22 cellular contexts compared by ENCODE assay signal in genomic region chr12:72286526-72286925, GRCh38. TPM values are rescaled to one million over a fixed set of nuclear protein-coding genes. Genes with fewer than 3 reads are reported as not detected.
DNase-seq lines count a peak whose midpoint lies in the region; ATAC-seq and TF ChIP-seq lines count a peak whose summit lies in the region.
"Had no signal": no experiment of that assay in that cellular context is flagged by ENCODE, and none has a peak within 500 bp of the region (broad histone marks: within the 10 kb centered on the region; RNA-seq: fewer than 3 reads in every experiment).

No MANE protein-coding gene starts in this region.

- H3K79me2 ChIP-seq in GM23248 (ENCODE audit: insufficient read depth), result no peaks in the 10 kb centered on the region

- no peaks in the 10 kb centered on the region for H3K36me3 ChIP-seq in GM23248 (ENCODE audit: low read depth)
- H3K36me3 ChIP-seq: BE2C; BLaER1 treated with 17β-estradiol and CSF1 and Interleukin-3, amounts not matched to agents 10 nM and 100 nM had no signal

- no TSS peak for BruUV-seq in Calu3 (replicated peaks; lab: Mats Ljungman, UMichigan)

- no peaks in the 10 kb centered on the region for H3K27me3 ChIP-seq in GM23248 (replicated peaks; ENCODE audit: insufficient read depth)
- H3K27me3 ChIP-seq: BE2C; BLaER1 treated with 17β-estradiol and CSF1 and Interleukin-3, amounts not matched to agents 10 nM and 100 nM had no signal

- in situ Hi-C loops in GM23248 (cut with MboI), result no loop called here

- no peaks in the 10 kb centered on the region for H3K9me3 ChIP-seq in GM23248 (ENCODE audit: low read depth)
- H3K9me3 ChIP-seq: BE2C; BLaER1 treated with 17β-estradiol and CSF1 and Interleukin-3, amounts not matched to agents 10 nM and 100 nM had no signal

- peaks cover 34% of the 10 kb centered on the region for H3K4me1 Mint-ChIP-seq in Calu3 (ENCODE audit: low read depth, unreplicated experiment)
- H3K4me1 Mint-ChIP-seq: CD14-positive monocyte; CD8-positive, alpha-beta memory T cell had no signal

- CTCF ChIA-PET in Calu3 (lab: Charles Lee), result interaction anchor here (0.6 to 1.1 kb wide), 4 partner anchors 10 to 1446 kb away, joined by 3 to 4 read pairs (median 3); no protein-coding TSS in a partner anchor

- H3K4me2 ChIP-seq in GM23248 (ENCODE audit: unreplicated experiment), result no peak overlapping the region
- H3K4me2 ChIP-seq: A549; BLaER1 treated with 17β-estradiol and CSF1 and Interleukin-3, amounts not matched to agents 10 nM and 100 nM had no signal

- no peak overlapping the region for H3K27ac ChIP-seq in GM23248
- H3K27ac ChIP-seq in caudate nucleus (ENCODE audit: low read depth, low read length), result no peak overlapping the region
- H3K27ac ChIP-seq: A549; BLaER1 treated with 17β-estradiol and CSF1 and Interleukin-3, amounts not matched to agents 10 nM and 100 nM had no signal

- intact Hi-C loops in Calu3 (cut with micrococcal nuclease; ENCODE audit: unreplicated experiment), result no loop called here

- H3K36me3 Mint-ChIP-seq in Calu3 (ENCODE audit: insufficient read depth, unreplicated experiment), result peaks cover 16% of the 10 kb centered on the region
- H3K36me3 Mint-ChIP-seq: CD14-positive monocyte; CD8-positive, alpha-beta memory T cell had no signal

- peak overlapping the region; percentile 77 for H3K27ac Mint-ChIP-seq in Calu3 (ENCODE audit: unreplicated experiment)
- H3K27ac Mint-ChIP-seq: CD14-positive monocyte; CD4-positive, alpha-beta T cell; CD8-positive, alpha-beta memory T cell had no signal

- H4K20me1 ChIP-seq in GM23248 (ENCODE audit: insufficient read depth), result no peaks in the 10 kb centered on the region
- H4K20me1 ChIP-seq: BLaER1 treated with 17β-estradiol and CSF1 and Interleukin-3, amounts not matched to agents 10 nM and 100 nM had no signal

- no peaks in the 10 kb centered on the region for H3K4me1 ChIP-seq in GM23248 (ENCODE audit: insufficient read depth)
- H3K4me1 ChIP-seq: A549; BE2C; BLaER1 treated with 17β-estradiol and CSF1 and Interleukin-3, amounts not matched to agents 10 nM and 100 nM had no signal

- H3K27me3 Mint-ChIP-seq in Calu3 (ENCODE audit: unreplicated experiment), result no peaks in the 10 kb centered on the region

- 24 to 28% methylated on average over 3 of the region's 3 CpGs for WGBS in GM23248 (ENCODE audit: low coverage in 1 of 2, low lambda C conversion rate in 2 of 2, missing lambda C conversion rate in 2 of 2), 2 experiments

- no peak overlapping the region for H3K4me3 Mint-ChIP-seq in Calu3 (ENCODE audit: low read depth, unreplicated experiment)
- H3K4me3 Mint-ChIP-seq: CD14-positive monocyte; CD4-positive, alpha-beta T cell; CD8-positive, alpha-beta memory T cell had no signal

- H3K4me3 ChIP-seq in GM23248, result no peak overlapping the region
- H3K4me3 ChIP-seq: A549; BLaER1 treated with 17β-estradiol and CSF1 and Interleukin-3, amounts not matched to agents 10 nM and 100 nM; GM12878 had no signal

- no peak for DNase-seq in Calu3
- DNase-seq in GM23248, result peak; percentile 31
- DNase-seq in fibroblast of gingiva (ENCODE audit: low read depth), result peak; percentile 43
- no peak for DNase-seq in GDM1 (lab: John Stamatoyannopoulos, UW)
- DNase-seq in COR-L47 (lab: John Stamatoyannopoulos, UW), result no peak
- no peak for DNase-seq in caudate nucleus (lab: John Stamatoyannopoulos, UW)
- DNase-seq: 8988T; ACHN; AML-193; BE2C; CD4-positive, alpha-beta T cell; CD8-positive, alpha-beta memory T cell; DMS 273 treated with DMSO at 0.1 percent for 48 hours; DMS79; GOT3; H7; HCEC 1CT had no signal

- ATAC-seq in GM21528 (IDR thresholded peaks at IDR 0.05; ENCODE audit: low FRiP score, unreplicated experiment), result no peak
- ATAC-seq: A549, GM12878 had no signal

- H3F3A ChIP-seq in GM23248 (ENCODE audit: insufficient read depth), result no peaks in the 10 kb centered on the region

- TF ChIP-seq CTCF in Calu3 (IDR thresholded peaks at IDR 0.05; ENCODE audit: unreplicated experiment), result no peak

- H3K9me2 ChIP-seq in GM23248 (ENCODE audit: insufficient read depth), result no peaks in the 10 kb centered on the region

- H3K9me3 Mint-ChIP-seq in Calu3 (ENCODE audit: low read depth, unreplicated experiment), result peaks cover 2% of the 10 kb centered on the region
- H3K9me3 Mint-ChIP-seq: CD4-positive, alpha-beta T cell; CD8-positive, alpha-beta memory T cell had no signal

- no peak overlapping the region for H3K9ac ChIP-seq in GM23248
- H3K9ac ChIP-seq: BLaER1 treated with 17β-estradiol and CSF1 and Interleukin-3, amounts not matched to agents 10 nM and 100 nM had no signal

- H2AFZ ChIP-seq in GM23248, result no peak overlapping the region

RNA-seq across cellular contexts. Expression of gene TRHDE, which starts 14.4 kb away (rescaled TPM):
- 31.6 and 43.7 TPM in 2 replicates for total RNA-seq in Calu3 (2022)
- 2.8 and 9.2 TPM in 2 replicates for total RNA-seq in GM23248 (2014; rRNA removed; shearing (Covaris generic))
- 1.4 and 1.5 TPM in 2 replicates for polyA plus RNA-seq in GM23248 (2016; fragmentation: Nextera tagmentation; extraction: Ambion mirVana)
- total RNA-seq: CD4-positive, alpha-beta T cell; CD8-positive, alpha-beta memory T cell; GM12878 had no signal
- polyA plus RNA-seq: CD14-positive monocyte; CD8-positive, alpha-beta memory T cell; GM12878 had no signal

Comparison
In these comparisons a context has a peak if more than half of its experiments do, and no peak if none do; other contexts are left out.
1. DNase-seq: peak in GM23248 (single experiment) and fibroblast of gingiva (single experiment); none in Calu3 (single experiment), GDM1 (single experiment), COR-L47 (single experiment) and caudate nucleus (0 of 61).